Comparison of ENCODE assay signal across 8 cellular contexts in genomic region chr1:211328084-211328694, GRCh38. TPM values are rescaled to one million over a fixed set of nuclear protein-coding genes. Genes with fewer than 3 reads are reported as not detected.
DNase-seq lines count a peak whose midpoint lies in the region; ATAC-seq and TF ChIP-seq lines count a peak whose summit lies in the region.

No MANE protein-coding gene starts in this region.

- H3K9me3 Mint-ChIP-seq in stimulated activated effector memory CD8-positive, alpha-beta T cell treated with anti-CD3 and anti-CD28 coated beads, Interleukin-12 subunit alpha, Interleukin-12 subunit beta, amount 100 ng/mL, for 72 hours = no peaks in the 10 kb centered on the region

- POLR2A ChIA-PET in GM10248 (lab: Yijun Ruan, JAX) = no interaction called here

- H3K27ac ChIP-seq in OCI-LY3 (ENCODE audit: low read length) = peak overlapping the region; percentile 56; the same call in 1 of the 2 replicates

- H3K79me2 ChIP-seq in OCI-LY3 (ENCODE audit: low read length) = peaks cover 64% of the 10 kb centered on the region

- peak; percentile 56 for DNase-seq in DMS53 (lab: John Stamatoyannopoulos, UW)
- DNase-seq in DMS53 treated with DMSO at 0.1 percent for 48 hours (lab: John Stamatoyannopoulos, UW; ENCODE audit: unreplicated experiment) = no peak
- DNase-seq in fibroblast of villous mesenchyme (ENCODE audit: low read depth) = no peak
- DNase-seq in stimulated activated effector memory CD8-positive, alpha-beta T cell treated with anti-CD3 and anti-CD28 coated beads, Interleukin-12 subunit alpha, Interleukin-12 subunit beta, amount 100 ng/mL, for 72 hours (ENCODE audit: low spot score in 2 of 2) = peak in 1 of 2 donors; percentile 51
- no peak for DNase-seq in GM10248 (ENCODE audit: extremely low spot score)
- no peak for DNase-seq in COLO829 (ENCODE audit: low spot score)

- H3K4me1 ChIP-seq in OCI-LY3 (ENCODE audit: low read length) = peaks cover 42% of the 10 kb centered on the region

- H3K4me2 ChIP-seq in OCI-LY3 (ENCODE audit: low read length) = peak overlapping the region; percentile 94

- ATAC-seq in stimulated activated effector memory CD8-positive, alpha-beta T cell treated with anti-CD3 and anti-CD28 coated beads, Interleukin-12 subunit alpha, Interleukin-12 subunit beta, amount 100 ng/mL, for 72 hours = no peak
- no peak for ATAC-seq in HG02571 (IDR thresholded peaks at IDR 0.05; ENCODE audit: unreplicated experiment)

- H3K27ac Mint-ChIP-seq in stimulated activated effector memory CD8-positive, alpha-beta T cell treated with anti-CD3 and anti-CD28 coated beads, Interleukin-12 subunit alpha, Interleukin-12 subunit beta, amount 100 ng/mL, for 72 hours = peak overlapping the region; percentile 97

- H3K27me3 ChIP-seq in OCI-LY3 (ENCODE audit: low read depth, low read length) = no peaks in the 10 kb centered on the region

- H3K4me1 Mint-ChIP-seq in stimulated activated effector memory CD8-positive, alpha-beta T cell treated with anti-CD3 and anti-CD28 coated beads, Interleukin-12 subunit alpha, Interleukin-12 subunit beta, amount 100 ng/mL, for 72 hours = peaks cover 82% of the 10 kb centered on the region

- H3K36me3 Mint-ChIP-seq in stimulated activated effector memory CD8-positive, alpha-beta T cell treated with anti-CD3 and anti-CD28 coated beads, Interleukin-12 subunit alpha, Interleukin-12 subunit beta, amount 100 ng/mL, for 72 hours = peaks cover 25% of the 10 kb centered on the region

- no peak overlapping the region for H2AFZ ChIP-seq in OCI-LY3 (ENCODE audit: low read depth, low read length)

- CTCF ChIA-PET in GM10248 (lab: Yijun Ruan, JAX) = interaction anchor here (0.9 to 9.6 kb wide), 12 partner anchors 10 to 186 kb away, joined by 3 to 170 read pairs (median 4); no protein-coding TSS in a partner anchor

- peak overlapping the region; percentile 83 for H3K4me3 Mint-ChIP-seq in stimulated activated effector memory CD8-positive, alpha-beta T cell treated with anti-CD3 and anti-CD28 coated beads, Interleukin-12 subunit alpha, Interleukin-12 subunit beta, amount 100 ng/mL, for 72 hours

- TF ChIP-seq CTCF in OCI-LY3 (IDR thresholded peaks at IDR 0.05; ENCODE audit: low read depth, low read length) (no peak), fibroblast of villous mesenchyme (IDR thresholded peaks at IDR 0.05; ENCODE audit: insufficient read depth, low read depth, low read length) (no peak), GM10248 (IDR thresholded peaks at IDR 0.05; ENCODE audit: control extremely low read depth, extremely low read depth, low read depth, missing control alignments) (no peak)

- peaks cover 41% of the 10 kb centered on the region for H4K20me1 ChIP-seq in OCI-LY3 (ENCODE audit: insufficient read depth, low read length)

- H3K9me3 ChIP-seq in OCI-LY3 (ENCODE audit: insufficient read depth, low read length) = no peaks in the 10 kb centered on the region

- H3K36me3 ChIP-seq in OCI-LY3 (replicated peaks; ENCODE audit: low read depth, low read length) = peaks cover 8% of the 10 kb centered on the region

- peak overlapping the region; percentile 84 for H3K9ac ChIP-seq in OCI-LY3 (ENCODE audit: low read length)

- H3K4me3 ChIP-seq in OCI-LY3 (ENCODE audit: low read length) (peak overlapping the region; percentile 79), fibroblast of villous mesenchyme (ENCODE audit: low read depth, low read length) (peak overlapping the region; percentile 75)

RNA-seq across cellular contexts. Expression of gene TRAF5, which starts 1.6 kb away (rescaled TPM):
- total RNA-seq in fibroblast of villous mesenchyme = 27.6 and 28.7 TPM in 2 replicates
